23 cellular contexts compared by ENCODE assay signal in the genomic region with DNA sequence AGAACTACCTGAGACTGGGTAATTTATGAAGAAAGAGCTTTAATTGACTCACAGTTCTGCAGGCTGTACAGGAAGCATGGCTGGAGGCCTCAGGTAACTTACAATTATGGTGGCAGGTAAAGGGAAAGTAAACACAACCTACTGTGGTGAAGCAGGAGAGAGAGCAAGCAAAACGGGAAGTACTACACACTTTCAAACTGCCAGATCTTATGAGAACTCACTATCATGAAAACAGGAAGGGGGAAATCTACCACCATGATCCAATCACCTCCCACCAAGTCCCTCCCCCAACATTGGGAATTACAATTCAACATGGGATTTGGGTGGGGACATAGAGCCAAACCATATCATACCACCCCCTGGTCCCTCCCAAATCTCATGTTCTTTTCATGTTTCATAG. TPM values are rescaled to one million over a fixed set of nuclear protein-coding genes. Genes with fewer than 3 reads are reported as not detected.
"Had no signal": no experiment of that assay in that cellular context is flagged by ENCODE, and none has a peak within 500 bp of the region (broad histone marks: within the 10 kb centered on the region; RNA-seq: fewer than 3 reads in every experiment).

No MANE protein-coding gene starts in this region.

- H3K4me2 ChIP-seq: KMS-11 had no signal

- H3K9ac ChIP-seq: KMS-11 had no signal

- H3K27ac ChIP-seq: brain microvascular endothelial cell, cardiac muscle cell, KMS-11 had no signal

- H3K36me3 ChIP-seq: brain microvascular endothelial cell, cardiac muscle cell, MG63 had no signal

- H3K4me3 ChIP-seq: cardiac muscle cell, MG63 had no signal

- H3K27me3 ChIP-seq: brain microvascular endothelial cell, cardiac muscle cell had no signal

- H3K9me3 ChIP-seq: MG63 had no signal

- DNase-seq: activated B cell treated with CpG ODN at 0.5 μM for 24 hours; activated CD4-positive, alpha-beta memory T cell treated with anti-CD3 and anti-CD28 coated beads for 36 hours; activated CD4-positive, alpha-beta T cell treated with anti-CD3 and anti-CD28 coated beads for 1 hour; activated CD4-positive, alpha-beta T cell treated with anti-CD3 and anti-CD28 coated beads, Interleukin-2, amount 10 ng/mL, durations not matched to agents 24 days and 14 days; activated CD8-positive, alpha-beta memory T cell treated with anti-CD3 and anti-CD28 coated beads for 24 hours; activated gamma-delta T cell; activated naive CD4-positive, alpha-beta T cell treated with anti-CD3 and anti-CD28 coated beads for 36 hours; activated T-cell treated with anti-CD3 and anti-CD28 coated beads, Interleukin-2, amount 50 U/mL, for 48 hours; amygdala; brain microvascular endothelial cell; MG63; NCI-H1092; NCI-H1417; NCI-H1930; NCI-H2171; NCI-H2227 treated with DMSO at 0.1 percent for 48 hours; NCI-H526; NCI-H82; PC-3; SHP77 treated with DMSO at 0.1 percent for 48 hours; T-helper 1 cell had no signal

RNA-seq across cellular contexts. Expression of a gene that starts 58.7 kb away (rescaled TPM):
- polyA plus RNA-seq: cardiac muscle cell had no signal
